In the genomic region with DNA sequence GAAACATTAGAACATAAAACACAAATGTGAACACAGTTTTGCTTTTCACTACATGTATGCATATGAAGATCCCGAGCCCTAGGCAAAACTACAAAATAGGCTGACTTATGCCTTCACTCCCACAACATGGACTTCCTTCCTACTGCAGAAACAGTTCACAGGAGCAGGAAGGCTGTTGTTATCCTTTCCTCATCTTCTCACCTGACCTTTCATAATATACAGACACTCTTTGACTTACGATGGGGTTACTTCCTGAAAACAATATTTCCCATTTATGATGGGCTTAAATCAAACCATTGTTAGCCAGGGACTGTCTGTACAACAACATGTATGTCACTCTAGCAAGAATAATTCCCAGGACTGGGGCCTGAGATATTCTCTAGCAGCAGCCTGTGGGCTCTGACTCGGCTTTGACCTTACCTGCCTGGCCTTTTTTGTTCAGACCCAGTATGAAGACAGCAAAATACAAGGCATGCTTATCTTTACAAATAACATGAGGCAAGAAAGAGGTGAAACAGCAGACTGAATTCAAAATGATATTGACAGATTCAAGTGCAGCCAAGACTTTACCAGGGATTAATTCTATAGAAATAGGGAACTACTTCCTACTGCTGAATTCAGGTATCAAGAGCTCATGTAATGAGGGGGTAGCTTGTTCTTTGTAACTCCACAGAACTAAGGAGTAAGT, we compare ENCODE assay signal across 1 cellular context.
TF ChIP-seq lines count a peak whose summit lies in the region.

No MANE protein-coding gene starts in this region.

TF ChIP-seq in HCT116, 20 proteins besides CTCF, POLR2A, EP300 and RAD21:
- no peak for TF ChIP-seq EGR1 (IDR thresholded peaks at IDR 0.05; ENCODE audit: low read depth)
- TF ChIP-seq SP1 (IDR thresholded peaks at IDR 0.05; ENCODE audit: low read depth), result peak; percentile 19; the same call in 1 of the 2 replicates
